28 cellular contexts compared by ENCODE assay signal in the genomic region with DNA sequence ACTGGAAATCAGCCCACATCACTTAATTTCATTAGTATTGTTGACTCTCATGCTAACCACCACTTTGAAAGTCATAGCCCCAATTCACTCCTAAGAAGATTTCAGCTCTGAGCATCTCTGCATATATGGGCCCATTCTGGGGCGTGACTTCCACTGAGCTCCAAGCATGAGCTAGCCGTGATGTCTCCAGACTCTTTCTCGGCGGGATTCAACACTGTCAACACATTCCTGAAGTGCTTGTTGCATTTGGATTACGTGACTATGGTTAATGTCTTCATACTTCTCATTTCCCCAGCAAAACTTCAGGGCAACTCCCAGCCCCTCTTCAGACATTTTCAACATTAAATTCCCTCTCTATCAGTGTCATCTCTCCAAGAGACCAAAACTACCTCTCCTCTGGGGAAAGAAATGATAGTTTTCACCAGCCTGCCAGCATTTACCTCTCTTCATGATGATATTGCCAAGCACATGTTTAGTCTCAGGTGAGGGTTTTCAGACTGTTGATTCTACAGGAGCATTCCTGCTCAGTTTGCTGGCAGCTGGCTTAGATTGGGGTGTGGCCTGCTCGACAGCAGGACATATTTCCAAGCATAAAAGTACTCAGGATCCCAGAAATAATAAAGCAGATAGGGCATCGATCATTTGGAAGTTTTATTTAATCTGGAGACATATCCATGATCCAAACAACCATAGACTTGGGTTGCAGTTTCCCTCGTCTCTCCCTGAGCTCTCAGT.
DNase-seq lines count a peak whose midpoint lies in the region; ATAC-seq and TF ChIP-seq lines count a peak whose summit lies in the region.
"Had no signal": no experiment of that assay in that cellular context is flagged by ENCODE, and none has a peak within 500 bp of the region (broad histone marks: within the 10 kb centered on the region; RNA-seq: fewer than 3 reads in every experiment).

No MANE protein-coding gene starts in this region.

- ATAC-seq in SK-N-SH treated with all-trans-retinoic acid at 6 μM for 48 hours: peak; percentile 14; the same call in 1 of the 3 replicates
- no peak for ATAC-seq in GM18511 (IDR thresholded peaks at IDR 0.05; ENCODE audit: unreplicated experiment)
- ATAC-seq in HG02759 (IDR thresholded peaks at IDR 0.05; ENCODE audit: unreplicated experiment): no peak
- ATAC-seq: GM12878; right cardiac atrium; stimulated activated naive CD8-positive, alpha-beta T cell treated with anti-CD3 and anti-CD28 coated beads, Interleukin-15, amount 100 ng/mL, for 72 hours; upper lobe of right lung had no signal

- H3F3A ChIP-seq in SK-N-SH (replicated peaks; ENCODE audit: insufficient read depth): peaks cover 70% of the 10 kb centered on the region

- no peak for DNase-seq in SK-N-SH
- no peak for DNase-seq in chondrocyte (ENCODE audit: low spot score)
- DNase-seq in kidney glomerular epithelial cell (lab: John Stamatoyannopoulos, UW): peak; percentile 23
- no peak for DNase-seq in tibial artery
- no peak for DNase-seq in HPDE6-E6E7 (ENCODE audit: extremely low spot score)
- DNase-seq: activated CD4-positive, alpha-beta T cell treated with anti-CD3 and anti-CD28 coated beads, Interleukin-2, amount 50 U/mL, for 48 hours; activated naive CD4-positive, alpha-beta T cell treated with Interleukin-2 at 50 U/mL for 16 hours; activated T-cell treated with anti-CD3 and anti-CD28 coated beads for 4 hours; aorta; cortex of kidney; GDM1; KG1; MV-4-11; NCI-H1694 treated with DMSO at 0.1 percent for 48 hours; NCI-H82; occipital lobe; right cardiac atrium; stimulated activated CD4-positive, alpha-beta T cell treated with anti-CD3 and anti-CD28 coated beads, Interleukin-2, amount 100 ng/mL, for 24 hours; stimulated activated naive CD8-positive, alpha-beta T cell treated with anti-CD3 and anti-CD28 coated beads, Interleukin-15, amount 100 ng/mL, for 72 hours; T-helper 2 cell; upper lobe of right lung had no signal

- WGBS in SK-N-SH (ENCODE audit: low lambda C conversion rate): 80% methylated on average over 8 of the region's 8 CpGs

- H3K27me3 ChIP-seq in SK-N-SH (ENCODE audit: insufficient read depth): no peaks in the 10 kb centered on the region
- H3K27me3 ChIP-seq in tibial artery: no peaks in the 10 kb centered on the region
- H3K27me3 ChIP-seq: BLaER1 treated with 17β-estradiol and CSF1 and Interleukin-3, amounts not matched to agents 10 nM and 100 nM; upper lobe of right lung had no signal

- H2AFZ ChIP-seq in SK-N-SH (ENCODE audit: low read depth): no peak overlapping the region

- H3K9me2 ChIP-seq in SK-N-SH: no peaks in the 10 kb centered on the region

- no peak overlapping the region for H3K4me2 ChIP-seq in SK-N-SH
- H3K4me2 ChIP-seq: BLaER1 treated with 17β-estradiol and CSF1 and Interleukin-3, amounts not matched to agents 10 nM and 100 nM had no signal

- H3K27ac ChIP-seq in SK-N-SH (ENCODE audit: low read depth in 2 of 2, low read length in 1 of 2) (0 out of 4 replicates have a peak overlapping the region, but pooled peaks of 1 of the 2 experiments have one; percentile 2), tibial artery (peak overlapping the region; percentile 54 to 59)
- H3K27ac ChIP-seq: 22Rv1; BLaER1 treated with 17β-estradiol and CSF1 and Interleukin-3, amounts not matched to agents 10 nM and 100 nM; upper lobe of right lung had no signal

- TF ChIP-seq RAD21 in SK-N-SH (IDR thresholded peaks at IDR 0.05; ENCODE audit: low read length): no peak

- no peaks in the 10 kb centered on the region for H3K27me3 Mint-ChIP-seq in chondrocyte (ENCODE audit: low read depth)
- H3K27me3 Mint-ChIP-seq: stimulated activated naive CD8-positive, alpha-beta T cell treated with anti-CD3 and anti-CD28 coated beads, Interleukin-15, amount 100 ng/mL, for 72 hours had no signal

- no peaks in the 10 kb centered on the region for H3K9me3 ChIP-seq in SK-N-SH
- no peaks in the 10 kb centered on the region for H3K9me3 ChIP-seq in tibial artery
- H3K9me3 ChIP-seq: BLaER1 treated with 17β-estradiol and CSF1 and Interleukin-3, amounts not matched to agents 10 nM and 100 nM; HAP-1; upper lobe of right lung had no signal

- H3K4me1 ChIP-seq in SK-N-SH (ENCODE audit: control insufficient read depth in 1 of 2, insufficient read depth in 2 of 2, low read depth in 1 of 2, low read length in 1 of 2) (peaks cover 0 to 5% of the 10 kb centered on the region in 2 experiments; a peak in 2 of 4 replicates), tibial artery (peaks cover 0 to 27% (median 0%) of the 10 kb centered on the region in 4 donors)
- H3K4me1 ChIP-seq: BLaER1 treated with 17β-estradiol and CSF1 and Interleukin-3, amounts not matched to agents 10 nM and 100 nM; HAP-1; upper lobe of right lung had no signal

- H3K79me2 ChIP-seq in SK-N-SH (ENCODE audit: insufficient read depth): peaks cover 75% of the 10 kb centered on the region; the same call in 1 of the 2 replicates

- peaks cover 47% of the 10 kb centered on the region for H3K36me3 Mint-ChIP-seq in chondrocyte (ENCODE audit: low read depth)

- H3K36me3 ChIP-seq in SK-N-SH (replicated peaks in 1 of 2; ENCODE audit: control insufficient read depth in 1 of 2, insufficient read depth in 2 of 2, low read length in 1 of 2) (peaks cover 96 to 98% of the 10 kb centered on the region in 2 experiments), tibial artery (peaks cover 95 to 96% (median 96%) of the 10 kb centered on the region in 3 donors)

- no peaks in the 10 kb centered on the region for H3K9me3 Mint-ChIP-seq in chondrocyte (ENCODE audit: low read depth)
- H3K9me3 Mint-ChIP-seq: stimulated activated naive CD8-positive, alpha-beta T cell treated with anti-CD3 and anti-CD28 coated beads, Interleukin-15, amount 100 ng/mL, for 72 hours had no signal

- POLR2A ChIA-PET in SK-N-SH (lab: Yijun Ruan, JAX): no interaction called here

- H3K4me3 ChIP-seq in SK-N-SH (ENCODE audit: low read depth in 2 of 2, low read length in 1 of 2) (no peak overlapping the region), tibial artery (no peak overlapping the region)
- H3K4me3 ChIP-seq: BLaER1 treated with 17β-estradiol and CSF1 and Interleukin-3, amounts not matched to agents 10 nM and 100 nM; GM12878; HAP-1; upper lobe of right lung had no signal

- H3K4me1 Mint-ChIP-seq in chondrocyte (ENCODE audit: low read depth): peaks cover 36% of the 10 kb centered on the region

- CTCF ChIA-PET in SK-N-SH (lab: Yijun Ruan, JAX): no interaction called here

- H3K4me3 Mint-ChIP-seq in chondrocyte (ENCODE audit: unreplicated experiment): no peak overlapping the region
- H3K4me3 Mint-ChIP-seq: stimulated activated naive CD8-positive, alpha-beta T cell treated with anti-CD3 and anti-CD28 coated beads, Interleukin-15, amount 100 ng/mL, for 72 hours had no signal

- TF ChIP-seq EP300 in SK-N-SH (IDR thresholded peaks at IDR 0.05; ENCODE audit: borderline replicate concordance in 1 of 2, low read depth in 1 of 2, low read length in 1 of 2): no peak

- H4K20me1 ChIP-seq in SK-N-SH (ENCODE audit: insufficient read depth): no peaks in the 10 kb centered on the region
- H4K20me1 ChIP-seq: BLaER1 treated with 17β-estradiol and CSF1 and Interleukin-3, amounts not matched to agents 10 nM and 100 nM had no signal

- TF ChIP-seq CTCF in SK-N-SH (IDR thresholded peaks at IDR 0.05) (no peak), chondrocyte (IDR thresholded peaks at IDR 0.05) (no peak), tibial artery (IDR thresholded peaks at IDR 0.05) (no peak)

- intact Hi-C loops in tibial artery (cut with DNase I; ENCODE audit: low total_unique reads): no loop called here

- no peak overlapping the region for H3K9ac ChIP-seq in SK-N-SH
- H3K9ac ChIP-seq: BLaER1 treated with 17β-estradiol and CSF1 and Interleukin-3, amounts not matched to agents 10 nM and 100 nM had no signal

- H3K27ac Mint-ChIP-seq in chondrocyte (ENCODE audit: unreplicated experiment): peak overlapping the region; percentile 90
- H3K27ac Mint-ChIP-seq: stimulated activated naive CD8-positive, alpha-beta T cell treated with anti-CD3 and anti-CD28 coated beads, Interleukin-15, amount 100 ng/mL, for 72 hours had no signal

TF ChIP-seq in SK-N-SH treated with all-trans-retinoic acid at 6 μM for 48 hours, 23 proteins besides CTCF, POLR2A, EP300 and RAD21 (continues in another document):
- TF ChIP-seq TOX (CRISPR knock-in tag; IDR thresholded peaks at IDR 0.05; ENCODE audit: borderline replicate concordance): no peak
- no peak for TF ChIP-seq ZNF70 (CRISPR knock-in tag; IDR thresholded peaks at IDR 0.05)
- TF ChIP-seq ESRRG (CRISPR knock-in tag; IDR thresholded peaks at IDR 0.05): no peak
- TF ChIP-seq OSR1 (CRISPR knock-in tag; IDR thresholded peaks at IDR 0.05): no peak
- no peak for TF ChIP-seq TCF4 (CRISPR knock-in tag; IDR thresholded peaks at IDR 0.05; ENCODE audit: borderline replicate concordance)
- TF ChIP-seq ARNTL (CRISPR knock-in tag; IDR thresholded peaks at IDR 0.05; ENCODE audit: borderline replicate concordance, low read depth): no peak
- no peak for TF ChIP-seq GLIS3 (CRISPR knock-in tag; IDR thresholded peaks at IDR 0.05)

TF ChIP-seq in SK-N-SH, 30 proteins besides CTCF, POLR2A, EP300 and RAD21 (continues in another document):
- TF ChIP-seq RFX5 (IDR thresholded peaks at IDR 0.05; ENCODE audit: low read length) (no peak), FOSL2 (IDR thresholded peaks at IDR 0.05; ENCODE audit: borderline replicate concordance, low read depth) (no peak), GABPA (IDR thresholded peaks at IDR 0.05; ENCODE audit: low read depth) (no peak), FOXJ3 (CRISPR knock-in tag; IDR thresholded peaks at IDR 0.05) (no peak), YY1 (IDR thresholded peaks at IDR 0.05; ENCODE audit: low read depth) (no peak), SMC3 (IDR thresholded peaks at IDR 0.05; ENCODE audit: low read depth, low read length) (no peak), CHD2 (IDR thresholded peaks at IDR 0.05; ENCODE audit: low read length, partially characterized antibody) (no peak)
- TF ChIP-seq, protein P1, sequence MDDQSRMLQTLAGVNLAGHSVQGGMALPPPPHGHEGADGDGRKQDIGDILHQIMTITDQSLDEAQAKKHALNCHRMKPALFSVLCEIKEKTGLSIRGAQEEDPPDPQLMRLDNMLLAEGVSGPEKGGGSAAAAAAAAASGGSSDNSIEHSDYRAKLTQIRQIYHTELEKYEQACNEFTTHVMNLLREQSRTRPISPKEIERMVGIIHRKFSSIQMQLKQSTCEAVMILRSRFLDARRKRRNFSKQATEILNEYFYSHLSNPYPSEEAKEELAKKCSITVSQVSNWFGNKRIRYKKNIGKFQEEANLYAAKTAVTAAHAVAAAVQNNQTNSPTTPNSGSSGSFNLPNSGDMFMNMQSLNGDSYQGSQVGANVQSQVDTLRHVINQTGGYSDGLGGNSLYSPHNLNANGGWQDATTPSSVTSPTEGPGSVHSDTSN (IDR thresholded peaks at IDR 0.05): no peak
- TF ChIP-seq, protein P2, sequence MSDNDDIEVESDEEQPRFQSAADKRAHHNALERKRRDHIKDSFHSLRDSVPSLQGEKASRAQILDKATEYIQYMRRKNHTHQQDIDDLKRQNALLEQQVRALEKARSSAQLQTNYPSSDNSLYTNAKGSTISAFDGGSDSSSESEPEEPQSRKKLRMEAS (IDR thresholded peaks at IDR 0.05; ENCODE audit: low read depth): no peak
